8 cellular contexts compared by ENCODE assay signal in genomic region chr10:14602807-14603538, GRCh38.
DNase-seq lines count a peak whose midpoint lies in the region; ATAC-seq and TF ChIP-seq lines count a peak whose summit lies in the region.

No MANE protein-coding gene starts in this region.

- H3K27me3 Mint-ChIP-seq in stimulated activated naive CD8-positive, alpha-beta T cell treated with anti-CD3 and anti-CD28 coated beads, Interleukin-15, Interleukin-2, amounts not matched to agents 100 ng/mL and 50 ng/mL, for 24 hours: no peaks in the 10 kb centered on the region

- no peak for TF ChIP-seq CTCF in breast epithelium (IDR thresholded peaks at IDR 0.05)

- H3K27me3 ChIP-seq in breast epithelium: no peaks in the 10 kb centered on the region

- H3K36me3 ChIP-seq in breast epithelium (no peaks in the 10 kb centered on the region), mesodermal cell (ENCODE audit: control insufficient read depth, insufficient read depth, low read length) (peaks cover 35% of the 10 kb centered on the region)

- peaks cover 4% of the 10 kb centered on the region for H3K9me3 Mint-ChIP-seq in stimulated activated naive CD8-positive, alpha-beta T cell treated with anti-CD3 and anti-CD28 coated beads, Interleukin-15, Interleukin-2, amounts not matched to agents 100 ng/mL and 50 ng/mL, for 24 hours

- peak overlapping the region; percentile 97 for H3K27ac Mint-ChIP-seq in stimulated activated naive CD8-positive, alpha-beta T cell treated with anti-CD3 and anti-CD28 coated beads, Interleukin-15, Interleukin-2, amounts not matched to agents 100 ng/mL and 50 ng/mL, for 24 hours

- intact Hi-C loops in breast epithelium (cut with DNase I; ENCODE audit: low total_unique reads): no loop called here

- H3K4me3 Mint-ChIP-seq in stimulated activated naive CD8-positive, alpha-beta T cell treated with anti-CD3 and anti-CD28 coated beads, Interleukin-15, Interleukin-2, amounts not matched to agents 100 ng/mL and 50 ng/mL, for 24 hours: peak overlapping the region; percentile 95

- H3K4me3 ChIP-seq in breast epithelium: peak overlapping the region; percentile 50 to 89 (median 74)
- H3K4me3 ChIP-seq in mesodermal cell (ENCODE audit: extremely low read depth, insufficient read depth, low read length, poor library complexity, severe bottlenecking): peak overlapping the region; percentile 70

- H3K9me3 ChIP-seq in breast epithelium (no peaks in the 10 kb centered on the region), mesodermal cell (ENCODE audit: control insufficient read depth, low read length) (peaks cover 5% of the 10 kb centered on the region)

- H3K4me1 ChIP-seq in breast epithelium (peaks cover 2 to 4% of the 10 kb centered on the region in 2 donors), mesodermal cell (ENCODE audit: control insufficient read depth, insufficient read depth, low read length, poor library complexity, severe bottlenecking) (peaks cover 24% of the 10 kb centered on the region)

- TF ChIP-seq POLR2A in breast epithelium (IDR thresholded peaks at IDR 0.05): no peak

- WGBS in mesodermal cell (ENCODE audit: insufficient coverage in 2 of 2), 2 experiments: 20% methylated on average over 1 to 3 of the region's 9 CpGs

- H3K27ac ChIP-seq in breast epithelium: peak overlapping the region; percentile 60 to 85
- no peak overlapping the region for H3K27ac ChIP-seq in mesodermal cell (ENCODE audit: low read depth, low read length, severe bottlenecking)

- ATAC-seq in stimulated activated naive CD8-positive, alpha-beta T cell treated with anti-CD3 and anti-CD28 coated beads, Interleukin-15, Interleukin-2, amounts not matched to agents 100 U/mL and 50 U/mL, for 24 hours: no peak
- ATAC-seq in HG03025 (IDR thresholded peaks at IDR 0.05; ENCODE audit: low FRiP score, unreplicated experiment) (no peak), GM19324 (IDR thresholded peaks at IDR 0.05; ENCODE audit: low FRiP score, unreplicated experiment) (no peak)

- peaks cover 84% of the 10 kb centered on the region for H3K4me1 Mint-ChIP-seq in stimulated activated naive CD8-positive, alpha-beta T cell treated with anti-CD3 and anti-CD28 coated beads, Interleukin-15, Interleukin-2, amounts not matched to agents 100 ng/mL and 50 ng/mL, for 24 hours (ENCODE audit: low read depth)

- H3K36me3 Mint-ChIP-seq in stimulated activated naive CD8-positive, alpha-beta T cell treated with anti-CD3 and anti-CD28 coated beads, Interleukin-15, Interleukin-2, amounts not matched to agents 100 ng/mL and 50 ng/mL, for 24 hours (ENCODE audit: low read depth): peaks cover 51% of the 10 kb centered on the region

- no peak for DNase-seq in stimulated activated naive CD8-positive, alpha-beta T cell treated with anti-CD3 and anti-CD28 coated beads, Interleukin-15, Interleukin-2, amounts not matched to agents 100 U/mL and 50 U/mL, for 24 hours
- no peak for DNase-seq in breast epithelium (ENCODE audit: low spot score in 2 of 2)
- DNase-seq in GM19238 (ENCODE audit: insufficient read length, low spot score): no peak
- no peak for DNase-seq in foreskin melanocyte
